Comparison of ENCODE assay signal across 8 cellular contexts in genomic region chr22:31662668-31663037, GRCh38. TPM values are rescaled to one million over a fixed set of nuclear protein-coding genes. Genes with fewer than 3 reads are reported as not detected.
A peak's percentile ranks its signal among the peaks of the same experiment; 100 is the strongest.
DNase-seq lines count a peak whose midpoint lies in the region; ATAC-seq and TF ChIP-seq lines count a peak whose summit lies in the region.

No MANE protein-coding gene starts in this region.

- no peak for ATAC-seq in HG03460 (IDR thresholded peaks at IDR 0.05; ENCODE audit: unreplicated experiment)
- no peak for ATAC-seq in GM19452 (IDR thresholded peaks at IDR 0.05; ENCODE audit: unreplicated experiment)

- H3K9me3 ChIP-seq in SK-N-MC (ENCODE audit: low read depth, low read length) = no peaks in the 10 kb centered on the region
- no peaks in the 10 kb centered on the region for H3K9me3 ChIP-seq in fibroblast of lung (ENCODE audit: control insufficient read depth, insufficient read depth, low read depth, low read length)

- H3K27me3 ChIP-seq in fibroblast of lung (ENCODE audit: control insufficient read depth, insufficient read depth, low read length) = no peaks in the 10 kb centered on the region
- no peaks in the 10 kb centered on the region for H3K27me3 ChIP-seq in rectal smooth muscle tissue (ENCODE audit: control insufficient read depth, insufficient read depth, low read length)

- no peak for DNase-seq in GM12864 (ENCODE audit: low read depth)
- no peak for DNase-seq in SK-N-MC (ENCODE audit: low read depth, low spot score)
- no peak for DNase-seq in fibroblast of lung (ENCODE audit: low read depth in 2 of 2)
- no peak for DNase-seq in stimulated activated CD4-positive, alpha-beta T cell treated with anti-CD3 and anti-CD28 coated beads, Interleukin-4, amount 100 ng/mL, for 1 hour
- DNase-seq in stimulated activated CD4-positive, alpha-beta T cell treated with anti-CD3 and anti-CD28 coated beads, Interleukin-4, amount 100 ng/mL, for 24 hours = no peak

- peak overlapping the region; percentile 79 for H3K4me2 ChIP-seq in fibroblast of lung (ENCODE audit: extremely low read depth, insufficient read depth, low read length)

- H3K4me3 ChIP-seq in GM12864 (ENCODE audit: low read depth, low read length) = peak overlapping the region; percentile 79
- H3K4me3 ChIP-seq in SK-N-MC = peak overlapping the region; percentile 91
- H3K4me3 ChIP-seq in fibroblast of lung (replicated peaks in 1 of 4; ENCODE audit: control extremely low read depth in 1 of 4, insufficient read depth in 1 of 4, low read depth in 3 of 4, low read length in 4 of 4) = peak overlapping the region in 2 of 4 experiments; percentile 92
- H3K4me3 ChIP-seq in rectal smooth muscle tissue (ENCODE audit: low read length) = peak overlapping the region; percentile 82

- H3K9ac ChIP-seq in SK-N-MC (ENCODE audit: insufficient read length) (peak overlapping the region; percentile 84), fibroblast of lung (ENCODE audit: insufficient read depth, low read length) (no peak overlapping the region), rectal smooth muscle tissue (ENCODE audit: low read length) (peak overlapping the region; percentile 42)

- H3K4me1 ChIP-seq in fibroblast of lung (ENCODE audit: control insufficient read depth, extremely low read depth, insufficient read depth, low read length) (peaks cover 3% of the 10 kb centered on the region), rectal smooth muscle tissue (ENCODE audit: control insufficient read depth, insufficient read depth, low read length) (peaks cover 5% of the 10 kb centered on the region)

- no peaks in the 10 kb centered on the region for H4K20me1 ChIP-seq in fibroblast of lung (ENCODE audit: control insufficient read depth, extremely low read depth, insufficient read depth, low read length)

- H3K36me3 ChIP-seq in SK-N-MC (ENCODE audit: insufficient read depth, low read length) (no peaks in the 10 kb centered on the region), fibroblast of lung (ENCODE audit: control insufficient read depth, insufficient read depth, low read length) (no peaks in the 10 kb centered on the region), rectal smooth muscle tissue (ENCODE audit: control insufficient read depth, insufficient read depth, low read length) (no peaks in the 10 kb centered on the region)

- peak overlapping the region; percentile 91 for H2AFZ ChIP-seq in fibroblast of lung (ENCODE audit: low read length)

- TF ChIP-seq CTCF in GM12864 (IDR thresholded peaks at IDR 0.05; ENCODE audit: low read depth, low read length, missing control alignments) (no peak), fibroblast of lung (conservative IDR thresholded peaks at IDR 0.05 in 1 of 2, IDR thresholded peaks at IDR 0.05 in 1 of 2; ENCODE audit: low read depth in 1 of 2, low read length in 2 of 2) (no peak)

- H3K27ac ChIP-seq in SK-N-MC (peak overlapping the region; percentile 75; the same call in 1 of the 2 replicates), fibroblast of lung (ENCODE audit: insufficient read depth, low read length) (no peak overlapping the region), rectal smooth muscle tissue (ENCODE audit: low read depth, low read length) (peak overlapping the region; percentile 39)

- peaks cover 38% of the 10 kb centered on the region for H3K79me2 ChIP-seq in fibroblast of lung (ENCODE audit: control insufficient read depth, insufficient read depth, low read length)

RNA-seq across cellular contexts. Expression of gene PISD, which starts 0.6 kb away (rescaled TPM):
- 20.5 and 25.6 TPM in 2 replicates for total RNA-seq in fibroblast of lung
- polyA plus RNA-seq in fibroblast of lung = 21.1 and 24.5 TPM in 2 replicates
- polyA plus RNA-seq in fibroblast of lung (2012) = 22.0 and 27.1 TPM in 2 replicates
- polyA minus RNA-seq in fibroblast of lung (ENCODE audit: low replicate concordance) = 49.4 and 70.1 TPM in 2 replicates
